8 cellular contexts compared by ENCODE assay signal in the genomic region with DNA sequence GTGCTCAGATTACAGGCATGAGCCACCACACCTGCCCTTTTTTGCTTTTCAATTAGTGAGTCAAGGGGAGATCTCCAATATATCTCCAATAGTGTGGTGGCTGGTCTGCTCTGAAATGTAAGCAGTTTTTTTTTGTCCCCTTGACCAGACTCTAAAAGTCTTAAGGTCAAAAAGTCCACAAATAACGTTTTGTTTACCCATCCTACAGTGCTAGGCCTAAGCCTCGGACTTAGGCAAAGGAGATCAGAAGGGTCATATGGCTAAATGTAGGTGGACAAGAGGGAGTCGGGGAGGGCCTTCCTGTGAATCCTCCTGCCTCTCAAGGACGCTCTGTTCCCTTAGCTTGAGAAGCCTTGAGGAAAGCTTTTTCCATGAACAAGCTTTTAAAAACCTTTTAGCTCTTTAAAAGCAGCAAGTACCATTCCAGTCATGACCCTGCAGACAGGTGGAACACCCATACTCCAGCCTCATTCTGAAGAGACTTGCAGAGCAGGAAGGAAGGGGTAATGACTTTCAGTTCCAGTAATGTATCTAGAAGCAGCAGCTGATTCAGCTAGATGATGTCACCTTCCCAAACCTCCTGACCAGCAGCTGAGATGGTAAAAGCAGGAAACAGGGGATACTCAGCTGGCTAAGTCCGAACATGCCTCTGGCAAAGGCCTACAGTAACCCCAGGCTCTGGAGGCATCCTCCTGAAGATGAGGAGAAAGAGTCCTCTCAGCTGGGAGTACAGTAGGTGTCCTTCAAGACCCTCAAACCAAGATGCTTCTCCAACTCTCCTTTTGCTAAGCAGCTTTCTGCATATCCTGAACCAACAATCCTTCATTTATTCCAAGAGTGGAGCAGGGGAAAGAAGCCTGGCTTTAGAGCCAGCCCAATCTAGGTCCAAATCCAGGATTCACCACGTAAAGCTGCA. TPM values are rescaled to one million over a fixed set of nuclear protein-coding genes. Genes with fewer than 3 reads are reported as not detected.
DNase-seq lines count a peak whose midpoint lies in the region; ATAC-seq and TF ChIP-seq lines count a peak whose summit lies in the region.

No MANE protein-coding gene starts in this region.

- H4K20me1 ChIP-seq in OCI-LY1 (ENCODE audit: insufficient read depth, low read length): no peaks in the 10 kb centered on the region

- H3K36me3 ChIP-seq in OCI-LY1 (ENCODE audit: insufficient read depth, low read length): peaks cover 43% of the 10 kb centered on the region
- peaks cover 0 to 6% (median 3%) of the 10 kb centered on the region in 5 donors for H3K36me3 ChIP-seq in subcutaneous abdominal adipose tissue (ENCODE audit: control insufficient read depth in 5 of 5, insufficient read depth in 5 of 5, low read length in 5 of 5)

- H3K27ac ChIP-seq in OCI-LY1 (ENCODE audit: low read depth, low read length, poor library complexity, severe bottlenecking) (peak overlapping the region; percentile 34), subcutaneous abdominal adipose tissue (ENCODE audit: low read depth, low read length) (peak overlapping the region; percentile 68)

- H3K4me2 ChIP-seq in OCI-LY1 (ENCODE audit: low read length): no peak overlapping the region

- H3F3A ChIP-seq in OCI-LY1 (ENCODE audit: insufficient read depth, low read length): no peaks in the 10 kb centered on the region

- ATAC-seq in GM19035 (IDR thresholded peaks at IDR 0.05; ENCODE audit: unreplicated experiment): peak; percentile 91
- ATAC-seq in HG03135 (IDR thresholded peaks at IDR 0.05; ENCODE audit: unreplicated experiment): peak; percentile 87
- ATAC-seq in left lobe of liver: peak; percentile 43

- H2AFZ ChIP-seq in OCI-LY1 (ENCODE audit: low read length): no peak overlapping the region

- peak; percentile 79 for DNase-seq in COLO829 (ENCODE audit: low spot score)
- peak; percentile 92 to 97 for DNase-seq in cardiac fibroblast (ENCODE audit: low read depth in 2 of 2)
- no peak for DNase-seq in left lobe of liver (ENCODE audit: low spot score)
- DNase-seq in iPS-NIHi7 (ENCODE audit: extremely low spot score): no peak

- no peak for TF ChIP-seq CTCF in OCI-LY1 (IDR thresholded peaks at IDR 0.05; ENCODE audit: low read length)
- no peak for TF ChIP-seq CTCF in cardiac fibroblast (IDR thresholded peaks at IDR 0.05; ENCODE audit: low read depth, low read length)

- H3K4me1 ChIP-seq in OCI-LY1 (ENCODE audit: insufficient read depth, low read length, severe bottlenecking) (peaks cover 28% of the 10 kb centered on the region), subcutaneous abdominal adipose tissue (ENCODE audit: control insufficient read depth in 5 of 5, insufficient read depth in 5 of 5, low read length in 5 of 5) (peaks cover 11 to 66% (median 50%) of the 10 kb centered on the region in 5 donors)

- H3K9me3 ChIP-seq in OCI-LY1 (ENCODE audit: low read length) (no peaks in the 10 kb centered on the region), subcutaneous abdominal adipose tissue (ENCODE audit: control insufficient read depth in 5 of 5, low read length in 5 of 5) (no peaks in the 10 kb centered on the region)

- no peak overlapping the region for H3K4me3 ChIP-seq in OCI-LY1 (ENCODE audit: low read depth, low read length, poor library complexity, severe bottlenecking)
- no peak overlapping the region for H3K4me3 ChIP-seq in cardiac fibroblast (replicated peaks in 1 of 2; ENCODE audit: low read depth in 2 of 2, low read length in 2 of 2)
- no peak overlapping the region for H3K4me3 ChIP-seq in subcutaneous abdominal adipose tissue (ENCODE audit: low read depth in 1 of 5, low read length in 5 of 5)

- H3K9ac ChIP-seq in OCI-LY1 (ENCODE audit: low read length): no peak overlapping the region
- peak overlapping the region in 3 of 5 donors; percentile 14 to 21 (median 19) for H3K9ac ChIP-seq in subcutaneous abdominal adipose tissue (ENCODE audit: low read length in 5 of 5)

- H3K9me2 ChIP-seq in OCI-LY1 (ENCODE audit: low read depth, low read length): no peaks in the 10 kb centered on the region

- peaks cover 9% of the 10 kb centered on the region for H3K79me2 ChIP-seq in OCI-LY1 (ENCODE audit: insufficient read depth, low read length)

- H3K27me3 ChIP-seq in OCI-LY1 (ENCODE audit: insufficient read depth, low read length) (no peaks in the 10 kb centered on the region), subcutaneous abdominal adipose tissue (ENCODE audit: control insufficient read depth in 5 of 5, insufficient read depth in 4 of 5, low read length in 5 of 5) (no peaks in the 10 kb centered on the region)

RNA-seq across cellular contexts. Expression of a gene that starts 23.6 kb away (rescaled TPM):
- 35.0 TPM for total RNA-seq in left lobe of liver

RNA-seq across cellular contexts. Expression of a gene that starts 40.0 kb away (rescaled TPM):
- 2.0 TPM for total RNA-seq in left lobe of liver

Comparison
In these comparisons a context has a peak if more than half of its experiments do, and no peak if none do; other contexts are left out.
1. DNase-seq: peak in COLO829 (single experiment) and cardiac fibroblast (2 of 2); none in left lobe of liver (single experiment) and iPS-NIHi7 (single experiment).
2. Peak in every context shown above with its lines, with median percentiles within 50 percentile points of each other: ATAC-seq.